In the genomic region with DNA sequence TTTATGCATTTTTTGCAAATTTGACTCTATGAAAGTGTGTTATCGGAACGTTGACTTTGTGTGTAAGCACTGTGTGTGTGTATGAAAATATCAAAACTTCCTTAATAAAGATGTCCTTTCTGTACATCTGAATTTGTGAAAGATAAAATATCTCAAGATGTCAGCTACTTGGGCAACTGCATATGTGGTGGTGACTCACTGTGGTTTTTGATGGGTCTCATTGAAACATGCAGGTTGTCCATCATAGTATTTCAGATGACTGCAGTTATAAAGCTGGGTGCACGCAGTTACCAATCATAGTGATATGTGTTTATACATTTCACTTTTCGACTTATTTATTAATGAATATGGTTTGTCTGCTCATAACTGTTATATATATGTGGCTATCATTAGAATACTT, we compare ENCODE assay signal across 19 cellular contexts. TPM values are rescaled to one million over a fixed set of nuclear protein-coding genes. Genes with fewer than 3 reads are reported as not detected.
A peak's percentile ranks its signal among the peaks of the same experiment; 100 is the strongest.
DNase-seq lines count a peak whose midpoint lies in the region; ATAC-seq, FAIRE-seq and TF ChIP-seq lines count a peak whose summit lies in the region.
"Had no signal": no experiment of that assay in that cellular context is flagged by ENCODE, and none has a peak within 500 bp of the region (broad histone marks: within the 10 kb centered on the region; RNA-seq: fewer than 3 reads in every experiment).

No MANE protein-coding gene starts in this region.

- H3F3A ChIP-seq in GM23248 (ENCODE audit: insufficient read depth) = peaks cover 13% of the 10 kb centered on the region; the same call in 1 of the 2 replicates

- in situ Hi-C loops in GM23248 (cut with MboI) = no loop called here

- no peak overlapping the region for H3K4me3 Mint-ChIP-seq in T-helper 17 cell

- H3K27me3 Mint-ChIP-seq in T-helper 17 cell = peaks cover 39% of the 10 kb centered on the region

- H4K20me1 ChIP-seq in GM23248 (ENCODE audit: insufficient read depth) = no peaks in the 10 kb centered on the region

- no peak overlapping the region for H3K27ac ChIP-seq in GM23248
- H3K27ac ChIP-seq: ovary had no signal

- no peak for ATAC-seq in esophagus mucosa
- ATAC-seq in T-helper 17 cell = no peak
- ATAC-seq in HG02981 (IDR thresholded peaks at IDR 0.05; ENCODE audit: unreplicated experiment) = no peak
- ATAC-seq: left lobe of liver, Panc1 had no signal

- H3K4me2 ChIP-seq in GM23248 (ENCODE audit: unreplicated experiment) = no peak overlapping the region

- WGBS in GM23248 (ENCODE audit: low coverage in 1 of 2, low lambda C conversion rate in 2 of 2, missing lambda C conversion rate in 2 of 2), 2 experiments = 91 to 92% methylated on average over 4 of the region's 4 CpGs

- H3K4me3 ChIP-seq in GM23248 = no peak overlapping the region
- H3K4me3 ChIP-seq in bronchial epithelial cell (ENCODE audit: low read depth, low read length) = no peak overlapping the region
- H3K4me3 ChIP-seq: ovary had no signal

- peaks cover 11% of the 10 kb centered on the region for H3K4me1 Mint-ChIP-seq in T-helper 17 cell

- TF ChIP-seq CTCF in bronchial epithelial cell (IDR thresholded peaks at IDR 0.05; ENCODE audit: insufficient read depth, low read length, severe bottlenecking) = no peak

- H3K9me3 ChIP-seq in GM23248 (ENCODE audit: low read depth) = no peaks in the 10 kb centered on the region
- H3K9me3 ChIP-seq in T-helper 17 cell (ENCODE audit: control insufficient read depth, low read length, poor library complexity, severe bottlenecking) = no peaks in the 10 kb centered on the region
- H3K9me3 ChIP-seq: ovary had no signal

- H3K79me2 ChIP-seq in GM23248 (ENCODE audit: insufficient read depth) = no peaks in the 10 kb centered on the region

- no peak overlapping the region for H3K9ac ChIP-seq in GM23248

- no peak for FAIRE-seq in bronchial epithelial cell (lab: Jason Lieb, UNC)

- no peaks in the 10 kb centered on the region for H3K9me2 ChIP-seq in GM23248 (ENCODE audit: insufficient read depth)

- no peak overlapping the region for H3K27ac Mint-ChIP-seq in T-helper 17 cell

- peaks cover 12% of the 10 kb centered on the region; the same call in 1 of the 2 replicates for H3K4me1 ChIP-seq in GM23248 (ENCODE audit: insufficient read depth)

- H3K36me3 ChIP-seq in GM23248 (ENCODE audit: low read depth) = no peaks in the 10 kb centered on the region
- H3K36me3 ChIP-seq in bronchial epithelial cell (ENCODE audit: control insufficient read depth, insufficient read depth, low read length) = no peaks in the 10 kb centered on the region
- H3K36me3 ChIP-seq: ovary had no signal

- DNase-seq in SIG-M5 treated with dmso at 0.1 percent for 504 hours (lab: John Stamatoyannopoulos, UW; ENCODE audit: unreplicated experiment) (peak; percentile 57), SIG-M5 (lab: John Stamatoyannopoulos, UW) (no peak), GM23248 (peak; percentile 23), OCI-M1 (lab: John Stamatoyannopoulos, UW) (peak; percentile 80), bronchial epithelial cell (ENCODE audit: low read depth) (peak; percentile 31), T-helper 17 cell (no peak)
- DNase-seq: 8988T; activated CD4-positive, CD25-positive, alpha-beta regulatory T cell treated with anti-CD3 and anti-CD28 coated beads, Interleukin-2, amount 50 U/mL, for 72 hours; C1 segment of cervical spinal cord; DMS53; GOT3; NCI-H1417; NCI-H446; ovary; SW 1271 had no signal

- no peaks in the 10 kb centered on the region for H3K36me3 Mint-ChIP-seq in T-helper 17 cell (ENCODE audit: low read depth)

- no peak overlapping the region for H2AFZ ChIP-seq in GM23248

- H3K27me3 ChIP-seq in GM23248 (replicated peaks; ENCODE audit: insufficient read depth) (no peaks in the 10 kb centered on the region), bronchial epithelial cell (ENCODE audit: control insufficient read depth, insufficient read depth, low read length) (no peaks in the 10 kb centered on the region)
- H3K27me3 ChIP-seq: ovary had no signal

RNA-seq across cellular contexts. Expression of a gene that starts 19.7 kb away (rescaled TPM):
- 3.5 and 7.1 TPM in 2 replicates for total RNA-seq in GM23248 (2014; rRNA removed; shearing (Covaris generic))
- polyA plus RNA-seq in GM23248 (2016; fragmentation: Nextera tagmentation; extraction: Ambion mirVana) = 5.0 and 5.2 TPM in 2 replicates
- total RNA-seq in bronchial epithelial cell (4.5 and 6.8 TPM in 2 replicates), esophagus mucosa (1.00 TPM), T-helper 17 cell (1 to 10 TPM; 1.4 to 1.6 TPM)

Comparison
In these comparisons a context has a peak if more than half of its experiments do, and no peak if none do; other contexts are left out.
1. DNase-seq: peak in SIG-M5 treated with dmso at 0.1 percent for 504 hours (single experiment), GM23248 (single experiment), OCI-M1 (single experiment) and bronchial epithelial cell (single experiment); none in SIG-M5 (single experiment) and T-helper 17 cell (0 of 3).